29 cellular contexts compared by ENCODE assay signal in the genomic region with DNA sequence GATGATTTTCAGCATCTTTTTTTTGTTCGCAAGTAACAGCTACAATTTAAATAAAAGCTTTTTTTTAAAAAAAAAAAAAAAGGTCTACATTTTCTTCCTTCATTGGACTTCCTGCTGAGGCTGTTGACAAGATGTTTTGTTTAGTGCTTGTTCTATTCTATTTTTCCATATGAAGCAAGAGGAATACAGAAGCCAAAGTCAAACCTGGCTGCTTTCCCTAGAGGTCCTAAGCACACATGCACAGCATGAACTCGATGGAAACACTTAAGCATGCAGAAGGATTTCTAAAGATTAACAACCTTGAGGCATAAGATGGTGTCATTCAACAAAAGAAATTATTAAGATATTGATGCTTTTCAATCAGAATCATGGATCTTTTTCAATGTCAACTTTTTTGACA.
"Had no signal": no experiment of that assay in that cellular context is flagged by ENCODE, and none has a peak within 500 bp of the region (broad histone marks: within the 10 kb centered on the region; RNA-seq: fewer than 3 reads in every experiment).

No MANE protein-coding gene starts in this region.

- H3K4me3 ChIP-seq: left lung, lower lobe of right lung, neural progenitor cell, right atrium auricular region, right lobe of liver, smooth muscle cell, testis, thyroid gland, transverse colon, upper lobe of left lung, vagina had no signal

- H3K36me3 ChIP-seq: left lung, lower lobe of right lung, neural progenitor cell, neutrophil, right atrium auricular region, right lobe of liver, thyroid gland, transverse colon, upper lobe of left lung, vagina had no signal

- H3K27ac Mint-ChIP-seq: immature natural killer cell; naive thymus-derived CD8-positive, alpha-beta T cell; neural progenitor cell; stimulated activated memory B cell treated with anti-CD40 and anti-IgM and Interleukin-4, amounts not matched to agents 10 μg/mL and 1 μg/mL and 100 μg/mL, for 72 hours; stimulated activated naive CD8-positive, alpha-beta T cell treated with anti-CD3 and anti-CD28 coated beads, Interleukin-15, amount 100 ng/mL, for 72 hours had no signal

- H3K4me1 Mint-ChIP-seq: immature natural killer cell; naive thymus-derived CD8-positive, alpha-beta T cell; nephron; stimulated activated memory B cell treated with anti-CD40 and anti-IgM and Interleukin-4, amounts not matched to agents 10 μg/mL and 1 μg/mL and 100 μg/mL, for 72 hours; stimulated activated naive CD8-positive, alpha-beta T cell treated with anti-CD3 and anti-CD28 coated beads, Interleukin-15, amount 100 ng/mL, for 72 hours had no signal

- H3K4me1 ChIP-seq: left lung, lower lobe of right lung, neural progenitor cell, parathyroid adenoma, right atrium auricular region, right lobe of liver, testis, thyroid gland, transverse colon, upper lobe of left lung, vagina had no signal

- H3K4me3 Mint-ChIP-seq: immature natural killer cell; naive thymus-derived CD8-positive, alpha-beta T cell; nephron; neural progenitor cell; stimulated activated memory B cell treated with anti-CD40 and anti-IgM and Interleukin-4, amounts not matched to agents 10 μg/mL and 1 μg/mL and 100 μg/mL, for 72 hours; stimulated activated naive CD8-positive, alpha-beta T cell treated with anti-CD3 and anti-CD28 coated beads, Interleukin-15, amount 100 ng/mL, for 72 hours had no signal

- H3K9me3 ChIP-seq: left lung, lower lobe of right lung, neutrophil, right atrium auricular region, right lobe of liver, testis, thyroid gland, transverse colon, upper lobe of left lung, vagina had no signal

- H3K27ac ChIP-seq: left lung, lower lobe of right lung, neural progenitor cell, neutrophil, parathyroid adenoma, right atrium auricular region, right lobe of liver, testis, thyroid gland, transverse colon, upper lobe of left lung, vagina had no signal

- H3K36me3 Mint-ChIP-seq: immature natural killer cell; neural progenitor cell; stimulated activated memory B cell treated with anti-CD40 and anti-IgM and Interleukin-4, amounts not matched to agents 10 μg/mL and 1 μg/mL and 100 μg/mL, for 72 hours had no signal

- H3K27me3 Mint-ChIP-seq: stimulated activated memory B cell treated with anti-CD40 and anti-IgM and Interleukin-4, amounts not matched to agents 10 μg/mL and 1 μg/mL and 100 μg/mL, for 72 hours; stimulated activated naive CD8-positive, alpha-beta T cell treated with anti-CD3 and anti-CD28 coated beads, Interleukin-15, amount 100 ng/mL, for 72 hours had no signal

- ATAC-seq: left colon; left lung; lower lobe of right lung; naive thymus-derived CD8-positive, alpha-beta T cell; right lobe of liver; stimulated activated memory B cell treated with anti-CD40 and anti-IgM and Interleukin-4, amounts not matched to agents 10 μg/mL and 1 μg/mL and 100 μg/mL, for 72 hours; stimulated activated naive CD8-positive, alpha-beta T cell treated with anti-CD3 and anti-CD28 coated beads, Interleukin-15, amount 100 ng/mL, for 72 hours had no signal

- H3K27me3 ChIP-seq: neural progenitor cell, neutrophil, right atrium auricular region, right lobe of liver, testis, thyroid gland, transverse colon, upper lobe of left lung, vagina had no signal

- H3K9me3 Mint-ChIP-seq: nephron, neural progenitor cell had no signal

- DNase-seq: immature natural killer cell; kidney; left colon; left lung; lower lobe of right lung; mammary epithelial cell; mesenchymal stem cell; naive thymus-derived CD8-positive, alpha-beta T cell; occipital lobe; right lobe of liver; stimulated activated CD4-positive, alpha-beta T cell treated with anti-CD3 and anti-CD28 coated beads, Interleukin-1b, Interleukin-23, amount 100 ng/mL, for 48 hours; stimulated activated CD4-positive, alpha-beta T cell treated with anti-CD3 and anti-CD28 coated beads, Interleukin-2, amount 100 ng/mL, for 48 hours; stimulated activated CD4-positive, alpha-beta T cell treated with anti-CD3 and anti-CD28 coated beads, Interleukin-4, amount 100 ng/mL, for 4 hours; stimulated activated CD8-positive, alpha-beta memory T cell treated with anti-CD3 and anti-CD28 coated beads, Interleukin-4, amount 100 ng/mL, for 48 hours; stimulated activated naive CD4-positive, alpha-beta T cell treated with Interleukin-2 at 50 U/mL for 16 hours; stimulated activated naive CD8-positive, alpha-beta T cell treated with anti-CD3 and anti-CD28 coated beads, Interleukin-15, amount 100 ng/mL, for 72 hours; substantia nigra; testis; thyroid gland; transverse colon; upper lobe of left lung had no signal

- H3K9ac ChIP-seq: neural progenitor cell, parathyroid adenoma had no signal
